ENCODE assay signal across 14 cellular contexts in genomic region chr3:63964287-63965073, GRCh38. TPM values are rescaled to one million over a fixed set of nuclear protein-coding genes. Genes with fewer than 3 reads are reported as not detected.
DNase-seq lines count a peak whose midpoint lies in the region; ATAC-seq and TF ChIP-seq lines count a peak whose summit lies in the region.
"Had no signal": no experiment of that assay in that cellular context is flagged by ENCODE, and none has a peak within 500 bp of the region (broad histone marks: within the 10 kb centered on the region; RNA-seq: fewer than 3 reads in every experiment).

No MANE protein-coding gene starts in this region.

- peaks cover 68% of the 10 kb centered on the region for H3K4me1 Mint-ChIP-seq in activated CD8-positive, alpha-beta memory T cell treated with anti-CD3 and anti-CD28 coated beads, Interleukin-2, amount 10 ng/mL, durations not matched to agents 7 days and 5 days

- ATAC-seq in activated CD8-positive, alpha-beta memory T cell treated with anti-CD3 and anti-CD28 coated beads, Interleukin-2, amount 10 ng/mL, durations not matched to agents 7 days and 5 days = no peak

- no peak overlapping the region for H2AFZ ChIP-seq in mammary epithelial cell (ENCODE audit: low read depth, low read length)

- peak; percentile 64 for DNase-seq in activated CD8-positive, alpha-beta memory T cell treated with anti-CD3 and anti-CD28 coated beads, Interleukin-2, amount 10 ng/mL, durations not matched to agents 7 days and 5 days
- no peak for DNase-seq in activated CD8-positive, alpha-beta memory T cell treated with anti-CD3 and anti-CD28 coated beads for 24 hours
- DNase-seq in NB4 (ENCODE audit: low read depth) (peak; percentile 29), mammary epithelial cell (peak; percentile 60), retinal pigment epithelial cell (ENCODE audit: low read depth) (peak; percentile 93), dermis blood vessel endothelial cell (no peak), iPS-NIHi11 (ENCODE audit: low spot score) (no peak), AG08396 (ENCODE audit: low spot score) (no peak)
- DNase-seq: NCI-H2171, nephron progenitor cell, SHP77 treated with DMSO at 0.1 percent for 48 hours, tibial artery had no signal

- CTCF ChIA-PET in activated CD8-positive, alpha-beta memory T cell treated with anti-CD3 and anti-CD28 coated beads, Interleukin-2, amount 10 ng/mL, durations not matched to agents 7 days and 5 days (lab: Charles Lee) = interaction anchor here (1.0 to 2.7 kb wide), 9 partner anchors 13 to 66 kb away, joined by 3 to 15 read pairs (median 4); partner anchors contain the start of gene PSMD6
- CTCF ChIA-PET in mammary epithelial cell (lab: Charles Lee; ENCODE audit: low non-redundant PET) = no interaction called here

- intact Hi-C loops in mammary epithelial cell (cut with micrococcal nuclease) = no loop called here

- peak overlapping the region; percentile 37 for H3K9ac ChIP-seq in mammary epithelial cell (ENCODE audit: insufficient read depth, low read length)

- H3K4me1 ChIP-seq in mammary epithelial cell (ENCODE audit: insufficient read depth, low read length) = peaks cover 64% of the 10 kb centered on the region

- peaks cover 63% of the 10 kb centered on the region for H3K79me2 ChIP-seq in mammary epithelial cell (ENCODE audit: insufficient read depth, low read length)

- H3K27ac ChIP-seq in mammary epithelial cell (ENCODE audit: insufficient read depth, low read depth, low read length) = peak overlapping the region; percentile 78
- H3K27ac ChIP-seq: tibial artery had no signal

- H3K9me3 Mint-ChIP-seq in activated CD8-positive, alpha-beta memory T cell treated with anti-CD3 and anti-CD28 coated beads, Interleukin-2, amount 10 ng/mL, durations not matched to agents 7 days and 5 days (ENCODE audit: low read depth) = no peaks in the 10 kb centered on the region
- H3K9me3 Mint-ChIP-seq: activated naive CD4-positive, alpha-beta T cell treated with anti-CD3 and anti-CD28 coated beads, Interleukin-2, amount 50 U/mL, for 24 hours; nephron progenitor cell had no signal

- H3K4me3 ChIP-seq in NB4 (ENCODE audit: low read depth, low read length) (no peak overlapping the region), mammary epithelial cell (replicated peaks in 1 of 3; ENCODE audit: insufficient read depth in 1 of 3, low read depth in 2 of 3, low read length in 3 of 3) (no peak overlapping the region), retinal pigment epithelial cell (ENCODE audit: low read length) (no peak overlapping the region)
- H3K4me3 ChIP-seq: tibial artery had no signal

- H3K27me3 Mint-ChIP-seq in activated CD8-positive, alpha-beta memory T cell treated with anti-CD3 and anti-CD28 coated beads, Interleukin-2, amount 10 ng/mL, durations not matched to agents 7 days and 5 days = no peaks in the 10 kb centered on the region
- H3K27me3 Mint-ChIP-seq: activated naive CD4-positive, alpha-beta T cell treated with anti-CD3 and anti-CD28 coated beads, Interleukin-2, amount 50 U/mL, for 24 hours had no signal

- peak overlapping the region; percentile 44 for H3K4me2 ChIP-seq in mammary epithelial cell (ENCODE audit: insufficient read depth, low read depth, low read length)

- 27% methylated on average over 4 of the region's 4 CpGs for WGBS in mammary epithelial cell (ENCODE audit: low coverage, missing lambda C conversion rate)

- H4K20me1 ChIP-seq in mammary epithelial cell (ENCODE audit: insufficient read depth, low read length) = no peaks in the 10 kb centered on the region

- no peak for TF ChIP-seq CTCF in NB4 (IDR thresholded peaks at IDR 0.05; ENCODE audit: low read depth, low read length)
- no peak for TF ChIP-seq CTCF in mammary epithelial cell (conservative IDR thresholded peaks at IDR 0.05 in 1 of 2, IDR thresholded peaks at IDR 0.05 in 1 of 2; ENCODE audit: extremely low read depth in 1 of 2, insufficient read depth in 1 of 2, low read depth in 1 of 2, low read length in 2 of 2)
- no peak for TF ChIP-seq CTCF in retinal pigment epithelial cell (conservative IDR thresholded peaks at IDR 0.05; ENCODE audit: low read depth, low read length)

- no peak for TF ChIP-seq POLR2A in NB4 (IDR thresholded peaks at IDR 0.05; ENCODE audit: extremely low read depth, insufficient read length)

- no TSS peak for BruUV-seq in mammary epithelial cell (replicated peaks; lab: Mats Ljungman, UMichigan)

- H3K9me3 ChIP-seq in mammary epithelial cell (replicated peaks; ENCODE audit: insufficient read depth, low read length) = no peaks in the 10 kb centered on the region
- H3K9me3 ChIP-seq: tibial artery had no signal

- dilution Hi-C loops in mammary epithelial cell (cut with HindIII; ENCODE audit: low sequenced_read_pairs) = no loop called here

- H3K27ac Mint-ChIP-seq in activated CD8-positive, alpha-beta memory T cell treated with anti-CD3 and anti-CD28 coated beads, Interleukin-2, amount 10 ng/mL, durations not matched to agents 7 days and 5 days = peak overlapping the region; percentile 46

- H3K36me3 Mint-ChIP-seq in activated CD8-positive, alpha-beta memory T cell treated with anti-CD3 and anti-CD28 coated beads, Interleukin-2, amount 10 ng/mL, durations not matched to agents 7 days and 5 days = peaks cover 7% of the 10 kb centered on the region
- H3K36me3 Mint-ChIP-seq: activated naive CD4-positive, alpha-beta T cell treated with anti-CD3 and anti-CD28 coated beads, Interleukin-2, amount 50 U/mL, for 24 hours had no signal

- no peaks in the 10 kb centered on the region for H3K36me3 ChIP-seq in mammary epithelial cell (ENCODE audit: insufficient read depth, low read length)
- H3K36me3 ChIP-seq: tibial artery had no signal

- H3K27me3 ChIP-seq in mammary epithelial cell (ENCODE audit: insufficient read depth, low read length) = no peaks in the 10 kb centered on the region
- H3K27me3 ChIP-seq: tibial artery had no signal

- in situ Hi-C loops in mammary epithelial cell (cut with MboI; ENCODE audit: low sequenced_read_pairs in 2 of 2) = no loop called here

- H3K4me3 Mint-ChIP-seq in activated CD8-positive, alpha-beta memory T cell treated with anti-CD3 and anti-CD28 coated beads, Interleukin-2, amount 10 ng/mL, durations not matched to agents 7 days and 5 days = no peak overlapping the region
- H3K4me3 Mint-ChIP-seq: activated naive CD4-positive, alpha-beta T cell treated with anti-CD3 and anti-CD28 coated beads, Interleukin-2, amount 50 U/mL, for 24 hours; nephron progenitor cell had no signal

RNA-seq across cellular contexts. Expression of gene SCAANT1, which starts 52.3 kb away (rescaled TPM):
- total RNA-seq in activated CD8-positive, alpha-beta memory T cell treated with anti-CD3 and anti-CD28 coated beads, Interleukin-2, amount 10 ng/mL, durations not matched to agents 7 days and 5 days = 1 to 10 TPM in 1 of 2 experiments, not detected in 1; 1.3 TPM
- total RNA-seq in mammary epithelial cell (not detected), dermis blood vessel endothelial cell (not detected in 2 replicates)
- polyA plus RNA-seq in mammary epithelial cell = not detected
- polyA minus RNA-seq in mammary epithelial cell = not detected
- polyA plus RNA-seq: AG04450 had no signal

RNA-seq across cellular contexts. Expression of gene PSMD6, which starts 58.8 kb away (rescaled TPM):
- total RNA-seq in activated CD8-positive, alpha-beta memory T cell treated with anti-CD3 and anti-CD28 coated beads, Interleukin-2, amount 10 ng/mL, durations not matched to agents 7 days and 5 days = 10 to 100 TPM; 68.0 to 94.9 TPM
- total RNA-seq in mammary epithelial cell (10 to 100 TPM; 70.7 to 85.9 TPM), dermis blood vessel endothelial cell (90.2 and 121 TPM in 2 replicates)
- polyA plus RNA-seq in mammary epithelial cell = 75.2 TPM
- 28.0 TPM for polyA minus RNA-seq in mammary epithelial cell

Comparison
In these comparisons a context has a peak if more than half of its experiments do, and no peak if none do; other contexts are left out.
1. DNase-seq: peak in activated CD8-positive, alpha-beta memory T cell treated with anti-CD3 and anti-CD28 coated beads, Interleukin-2, amount 10 ng/mL, durations not matched to agents 7 days and 5 days (single experiment), NB4 (single experiment), mammary epithelial cell (single experiment) and retinal pigment epithelial cell (single experiment); none in activated CD8-positive, alpha-beta memory T cell treated with anti-CD3 and anti-CD28 coated beads for 24 hours (single experiment), dermis blood vessel endothelial cell (single experiment), iPS-NIHi11 (single experiment) and AG08396 (single experiment).